Comparison of ENCODE assay signal across 20 cellular contexts in the genomic region with DNA sequence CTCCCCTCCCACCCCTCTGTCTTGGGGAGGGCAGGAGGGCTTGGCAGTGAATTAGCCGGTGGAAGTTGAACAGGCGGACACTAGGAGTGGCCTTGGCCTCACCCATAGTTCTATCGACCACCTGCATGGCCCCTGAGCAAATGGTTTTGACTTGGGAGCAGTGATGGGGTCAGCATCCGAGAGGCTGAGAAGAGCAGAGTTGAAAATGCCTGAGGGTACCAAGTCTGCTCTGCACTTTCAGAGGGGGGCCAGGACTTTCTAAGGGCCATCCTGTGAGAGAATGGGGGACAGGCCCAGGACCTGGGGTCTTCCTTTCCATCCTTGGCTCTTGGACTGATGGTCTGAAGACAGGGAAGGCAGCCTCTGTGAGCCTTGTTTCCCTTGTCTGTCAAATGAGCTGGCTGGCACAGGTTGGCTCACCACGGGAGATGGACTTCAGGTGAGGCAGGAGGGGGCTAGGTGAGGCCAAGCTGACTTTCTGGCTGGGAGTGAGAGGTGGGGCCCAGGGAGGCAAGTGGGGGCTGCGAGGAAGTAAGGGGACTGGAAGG. TPM values are rescaled to one million over a fixed set of nuclear protein-coding genes. Genes with fewer than 3 reads are reported as not detected.
A peak's percentile ranks its signal among the peaks of the same experiment; 100 is the strongest.
DNase-seq lines count a peak whose midpoint lies in the region; ATAC-seq and TF ChIP-seq lines count a peak whose summit lies in the region.
"Had no signal": no experiment of that assay in that cellular context is flagged by ENCODE, and none has a peak within 500 bp of the region (broad histone marks: within the 10 kb centered on the region; RNA-seq: fewer than 3 reads in every experiment).

No MANE protein-coding gene starts in this region.

- H4K20me1 ChIP-seq in SK-N-SH (ENCODE audit: insufficient read depth) = no peaks in the 10 kb centered on the region

- no peak overlapping the region for H2AFZ ChIP-seq in SK-N-SH (ENCODE audit: low read depth)

- TF ChIP-seq RAD21 in SK-N-SH (IDR thresholded peaks at IDR 0.05; ENCODE audit: low read length) = no peak

- no peaks in the 10 kb centered on the region for H3K27me3 ChIP-seq in SK-N-SH (ENCODE audit: insufficient read depth)

- no peaks in the 10 kb centered on the region for H3K27me3 Mint-ChIP-seq in neural crest cell (ENCODE audit: low read depth)

- no peaks in the 10 kb centered on the region for H3K4me1 ChIP-seq in SK-N-SH (ENCODE audit: control insufficient read depth in 1 of 2, insufficient read depth in 2 of 2, low read depth in 1 of 2, low read length in 1 of 2)

- H3K27ac ChIP-seq in SK-N-SH (ENCODE audit: low read depth in 2 of 2, low read length in 1 of 2) = no peak overlapping the region
- H3K27ac ChIP-seq: 22Rv1 had no signal

- no peak for TF ChIP-seq CTCF in SK-N-SH (IDR thresholded peaks at IDR 0.05)
- no peak for TF ChIP-seq CTCF in neural crest cell (conservative IDR thresholded peaks at IDR 0.05)

- no peak overlapping the region for H3K4me2 ChIP-seq in SK-N-SH

- TF ChIP-seq EP300 in SK-N-SH (IDR thresholded peaks at IDR 0.05; ENCODE audit: borderline replicate concordance in 1 of 2, low read depth in 1 of 2, low read length in 1 of 2) = no peak

- peak overlapping the region; percentile 54 for H3K27ac Mint-ChIP-seq in neural crest cell (ENCODE audit: unreplicated experiment)
- H3K27ac Mint-ChIP-seq: CD8-positive, alpha-beta T cell had no signal

- H3K79me2 ChIP-seq in SK-N-SH (ENCODE audit: insufficient read depth) = no peaks in the 10 kb centered on the region

- H3F3A ChIP-seq in SK-N-SH (replicated peaks; ENCODE audit: insufficient read depth) = no peaks in the 10 kb centered on the region

- H3K9ac ChIP-seq in SK-N-SH = no peak overlapping the region

- H3K9me2 ChIP-seq in SK-N-SH = no peaks in the 10 kb centered on the region

- H3K4me3 ChIP-seq in SK-N-SH (ENCODE audit: low read depth in 2 of 2, low read length in 1 of 2) = no peak overlapping the region

- ATAC-seq in SK-N-SH treated with all-trans-retinoic acid at 6 μM for 48 hours (no peak), GM21717 (IDR thresholded peaks at IDR 0.05; ENCODE audit: unreplicated experiment) (no peak)
- ATAC-seq: CD8-positive, alpha-beta T cell; Right ventricle myocardium inferior had no signal

- H3K36me3 ChIP-seq in SK-N-SH (replicated peaks in 1 of 2; ENCODE audit: control insufficient read depth in 1 of 2, insufficient read depth in 2 of 2, low read length in 1 of 2) = no peaks in the 10 kb centered on the region

- POLR2A ChIA-PET in SK-N-SH (lab: Yijun Ruan, JAX) = no interaction called here

- 11% methylated on average over 4 of the region's 6 CpGs for WGBS in SK-N-SH (ENCODE audit: low lambda C conversion rate)

- peak; percentile 6 for DNase-seq in SK-N-SH
- DNase-seq in ecto neural progenitor cell (ENCODE audit: low spot score) = peak; percentile 37
- no peak for DNase-seq in neural crest cell (ENCODE audit: low read depth, low spot score)
- DNase-seq in stimulated activated CD8-positive, alpha-beta memory T cell treated with anti-CD3 and anti-CD28 coated beads, Interleukin-4, amount 100 ng/mL, for 48 hours = peak; percentile 9
- DNase-seq in H4 (ENCODE audit: low spot score) = no peak
- no peak for DNase-seq in HK-2 (ENCODE audit: unreplicated experiment)
- DNase-seq: AML-193; C1 segment of cervical spinal cord; CD8-positive, alpha-beta T cell; Karpas-422; MV-4-11; NCI-H1105 treated with DMSO at 0.1 percent for 48 hours; NCI-H2081; NCI-H2171; NCI-H526 treated with DMSO at 0.1 percent for 48 hours had no signal

- no peaks in the 10 kb centered on the region for H3K9me3 Mint-ChIP-seq in neural crest cell
- H3K9me3 Mint-ChIP-seq: CD8-positive, alpha-beta T cell had no signal

- CTCF ChIA-PET in SK-N-SH (lab: Yijun Ruan, JAX) = interaction anchor here (1.0 kb wide), 2 partner anchors 18 to 42 kb away, joined by 3 read pairs; no protein-coding TSS in a partner anchor

- no peaks in the 10 kb centered on the region for H3K36me3 Mint-ChIP-seq in neural crest cell (ENCODE audit: low read depth)
- H3K36me3 Mint-ChIP-seq: CD8-positive, alpha-beta T cell had no signal

- H3K9me3 ChIP-seq in SK-N-SH = no peaks in the 10 kb centered on the region

- H3K4me1 Mint-ChIP-seq in neural crest cell = no peaks in the 10 kb centered on the region

- no peak overlapping the region for H3K4me3 Mint-ChIP-seq in neural crest cell
- H3K4me3 Mint-ChIP-seq: CD8-positive, alpha-beta T cell had no signal

TF ChIP-seq in SK-N-SH, 30 proteins besides CTCF, POLR2A, EP300 and RAD21:
- TF ChIP-seq JUND (IDR thresholded peaks at IDR 0.05) = no peak
- no peak for TF ChIP-seq NRF1 (IDR thresholded peaks at IDR 0.05; ENCODE audit: low read depth, low read length)
- no peak for TF ChIP-seq YY1 (IDR thresholded peaks at IDR 0.05; ENCODE audit: low read depth)
- no peak for TF ChIP-seq RFX5 (IDR thresholded peaks at IDR 0.05; ENCODE audit: low read length)
- no peak for TF ChIP-seq CHD2 (IDR thresholded peaks at IDR 0.05; ENCODE audit: low read length, partially characterized antibody)
- TF ChIP-seq REST (IDR thresholded peaks at IDR 0.05; ENCODE audit: low read depth, low read length) = no peak
- TF ChIP-seq TAF1 (IDR thresholded peaks at IDR 0.05; ENCODE audit: borderline replicate concordance, low read depth, low read length) = no peak
- TF ChIP-seq RCOR1 (IDR thresholded peaks at IDR 0.05; ENCODE audit: low read length) = no peak

TF ChIP-seq in SK-N-SH treated with all-trans-retinoic acid at 6 μM for 48 hours, 23 proteins besides CTCF, POLR2A, EP300 and RAD21:
- no peak for TF ChIP-seq ZC3H10 (CRISPR knock-in tag; IDR thresholded peaks at IDR 0.05)
- no peak for TF ChIP-seq ISL1 (CRISPR knock-in tag; IDR thresholded peaks at IDR 0.05)
- TF ChIP-seq PPARA (CRISPR knock-in tag; IDR thresholded peaks at IDR 0.05; ENCODE audit: borderline replicate concordance) = no peak
- TF ChIP-seq TOX (CRISPR knock-in tag; IDR thresholded peaks at IDR 0.05; ENCODE audit: borderline replicate concordance) = no peak

RNA-seq across cellular contexts. Expression of gene CDH23, which starts 29.4 kb away (rescaled TPM):
- polyA plus RNA-seq in SK-N-SH (2012; rRNA removed) = 0.03 and 0.18 TPM in 2 replicates
- polyA plus RNA-seq in SK-N-SH (2012; cell fraction: cytosol; rRNA removed) = 0.03 and 0.05 TPM in 2 replicates
- 0.04 and 0.12 TPM in 2 replicates for polyA plus RNA-seq in SK-N-SH (2012; cell fraction: nucleus; rRNA removed)
- 2.0 and 2.6 TPM in 2 replicates for total RNA-seq in neural crest cell
- total RNA-seq in H4 (2014; rRNA removed; shearing (Covaris generic)) = 0.37 and 0.47 TPM in 2 replicates
- total RNA-seq: M059J had no signal

Comparison
In these comparisons a context has a peak if more than half of its experiments do, and no peak if none do; other contexts are left out.
1. DNase-seq: peak in SK-N-SH (single experiment), ecto neural progenitor cell (single experiment) and stimulated activated CD8-positive, alpha-beta memory T cell treated with anti-CD3 and anti-CD28 coated beads, Interleukin-4, amount 100 ng/mL, for 48 hours (single experiment); none in neural crest cell (single experiment), H4 (single experiment) and HK-2 (single experiment).